Comparison of ENCODE assay signal across 1 cellular context in the genomic region with DNA sequence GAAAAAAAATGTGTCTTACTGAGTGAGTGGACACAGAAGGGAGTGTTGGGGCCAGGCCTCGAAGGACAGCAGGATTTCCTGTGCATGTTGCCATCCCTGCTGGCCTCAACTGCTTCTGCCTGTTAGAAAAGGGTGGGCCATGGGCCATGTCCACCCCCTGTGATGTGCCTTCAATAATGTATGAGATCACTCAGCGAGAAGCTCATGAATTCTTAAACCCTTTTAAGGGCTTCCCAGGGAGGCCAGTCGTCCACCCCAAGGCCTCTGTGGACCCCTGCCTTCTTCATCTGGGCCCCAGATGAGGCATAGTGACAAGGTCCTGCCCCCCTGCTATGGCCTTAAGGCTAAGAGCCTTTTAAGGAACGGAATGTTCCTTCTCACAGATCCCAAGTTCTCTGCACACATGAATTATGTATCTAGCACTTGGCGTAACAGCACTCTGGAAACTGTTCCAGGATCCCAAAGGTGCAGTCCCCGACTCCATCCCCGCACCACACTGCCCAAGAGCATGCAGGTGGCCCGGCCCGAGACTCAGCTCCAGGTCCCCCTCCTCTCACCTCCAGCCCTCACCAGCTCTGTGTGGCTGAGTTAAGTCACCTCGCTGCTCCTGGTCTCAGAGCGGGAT.
TF ChIP-seq lines count a peak whose summit lies in the region.

No MANE protein-coding gene starts in this region.

TF ChIP-seq in H1, 55 proteins besides CTCF, POLR2A, EP300 and RAD21 (continued from another document):
- no peak for TF ChIP-seq SAP30 (IDR thresholded peaks at IDR 0.05; ENCODE audit: insufficient read depth, insufficient replicate concordance, low read length)
- TF ChIP-seq PHF8 (conservative IDR thresholded peaks at IDR 0.05; ENCODE audit: low read depth, low read length), result no peak
- no peak for TF ChIP-seq CEBPB (IDR thresholded peaks at IDR 0.05; ENCODE audit: low read depth, low read length)
- no peak for TF ChIP-seq BCL11A (IDR thresholded peaks at IDR 0.05; ENCODE audit: low read depth in 2 of 2, low read length in 2 of 2)
- TF ChIP-seq JUN (IDR thresholded peaks at IDR 0.05; ENCODE audit: low read depth, low read length), result no peak
- no peak for TF ChIP-seq EZH2 (IDR thresholded peaks at IDR 0.05; ENCODE audit: low read depth, low read length, severe bottlenecking)
- TF ChIP-seq NRF1 (IDR thresholded peaks at IDR 0.05; ENCODE audit: low read depth, low read length), result no peak
- no peak for TF ChIP-seq TCF12 (IDR thresholded peaks at IDR 0.05; ENCODE audit: low read depth, low read length)
- TF ChIP-seq FOSL1 (IDR thresholded peaks at IDR 0.05; ENCODE audit: insufficient read depth, low read depth, low read length), result no peak
- TF ChIP-seq CHD2 (IDR thresholded peaks at IDR 0.05; ENCODE audit: low read length), result no peak
- TF ChIP-seq GTF2F1 (IDR thresholded peaks at IDR 0.05; ENCODE audit: borderline replicate concordance, low read depth, low read length), result no peak
- TF ChIP-seq, protein P1, sequence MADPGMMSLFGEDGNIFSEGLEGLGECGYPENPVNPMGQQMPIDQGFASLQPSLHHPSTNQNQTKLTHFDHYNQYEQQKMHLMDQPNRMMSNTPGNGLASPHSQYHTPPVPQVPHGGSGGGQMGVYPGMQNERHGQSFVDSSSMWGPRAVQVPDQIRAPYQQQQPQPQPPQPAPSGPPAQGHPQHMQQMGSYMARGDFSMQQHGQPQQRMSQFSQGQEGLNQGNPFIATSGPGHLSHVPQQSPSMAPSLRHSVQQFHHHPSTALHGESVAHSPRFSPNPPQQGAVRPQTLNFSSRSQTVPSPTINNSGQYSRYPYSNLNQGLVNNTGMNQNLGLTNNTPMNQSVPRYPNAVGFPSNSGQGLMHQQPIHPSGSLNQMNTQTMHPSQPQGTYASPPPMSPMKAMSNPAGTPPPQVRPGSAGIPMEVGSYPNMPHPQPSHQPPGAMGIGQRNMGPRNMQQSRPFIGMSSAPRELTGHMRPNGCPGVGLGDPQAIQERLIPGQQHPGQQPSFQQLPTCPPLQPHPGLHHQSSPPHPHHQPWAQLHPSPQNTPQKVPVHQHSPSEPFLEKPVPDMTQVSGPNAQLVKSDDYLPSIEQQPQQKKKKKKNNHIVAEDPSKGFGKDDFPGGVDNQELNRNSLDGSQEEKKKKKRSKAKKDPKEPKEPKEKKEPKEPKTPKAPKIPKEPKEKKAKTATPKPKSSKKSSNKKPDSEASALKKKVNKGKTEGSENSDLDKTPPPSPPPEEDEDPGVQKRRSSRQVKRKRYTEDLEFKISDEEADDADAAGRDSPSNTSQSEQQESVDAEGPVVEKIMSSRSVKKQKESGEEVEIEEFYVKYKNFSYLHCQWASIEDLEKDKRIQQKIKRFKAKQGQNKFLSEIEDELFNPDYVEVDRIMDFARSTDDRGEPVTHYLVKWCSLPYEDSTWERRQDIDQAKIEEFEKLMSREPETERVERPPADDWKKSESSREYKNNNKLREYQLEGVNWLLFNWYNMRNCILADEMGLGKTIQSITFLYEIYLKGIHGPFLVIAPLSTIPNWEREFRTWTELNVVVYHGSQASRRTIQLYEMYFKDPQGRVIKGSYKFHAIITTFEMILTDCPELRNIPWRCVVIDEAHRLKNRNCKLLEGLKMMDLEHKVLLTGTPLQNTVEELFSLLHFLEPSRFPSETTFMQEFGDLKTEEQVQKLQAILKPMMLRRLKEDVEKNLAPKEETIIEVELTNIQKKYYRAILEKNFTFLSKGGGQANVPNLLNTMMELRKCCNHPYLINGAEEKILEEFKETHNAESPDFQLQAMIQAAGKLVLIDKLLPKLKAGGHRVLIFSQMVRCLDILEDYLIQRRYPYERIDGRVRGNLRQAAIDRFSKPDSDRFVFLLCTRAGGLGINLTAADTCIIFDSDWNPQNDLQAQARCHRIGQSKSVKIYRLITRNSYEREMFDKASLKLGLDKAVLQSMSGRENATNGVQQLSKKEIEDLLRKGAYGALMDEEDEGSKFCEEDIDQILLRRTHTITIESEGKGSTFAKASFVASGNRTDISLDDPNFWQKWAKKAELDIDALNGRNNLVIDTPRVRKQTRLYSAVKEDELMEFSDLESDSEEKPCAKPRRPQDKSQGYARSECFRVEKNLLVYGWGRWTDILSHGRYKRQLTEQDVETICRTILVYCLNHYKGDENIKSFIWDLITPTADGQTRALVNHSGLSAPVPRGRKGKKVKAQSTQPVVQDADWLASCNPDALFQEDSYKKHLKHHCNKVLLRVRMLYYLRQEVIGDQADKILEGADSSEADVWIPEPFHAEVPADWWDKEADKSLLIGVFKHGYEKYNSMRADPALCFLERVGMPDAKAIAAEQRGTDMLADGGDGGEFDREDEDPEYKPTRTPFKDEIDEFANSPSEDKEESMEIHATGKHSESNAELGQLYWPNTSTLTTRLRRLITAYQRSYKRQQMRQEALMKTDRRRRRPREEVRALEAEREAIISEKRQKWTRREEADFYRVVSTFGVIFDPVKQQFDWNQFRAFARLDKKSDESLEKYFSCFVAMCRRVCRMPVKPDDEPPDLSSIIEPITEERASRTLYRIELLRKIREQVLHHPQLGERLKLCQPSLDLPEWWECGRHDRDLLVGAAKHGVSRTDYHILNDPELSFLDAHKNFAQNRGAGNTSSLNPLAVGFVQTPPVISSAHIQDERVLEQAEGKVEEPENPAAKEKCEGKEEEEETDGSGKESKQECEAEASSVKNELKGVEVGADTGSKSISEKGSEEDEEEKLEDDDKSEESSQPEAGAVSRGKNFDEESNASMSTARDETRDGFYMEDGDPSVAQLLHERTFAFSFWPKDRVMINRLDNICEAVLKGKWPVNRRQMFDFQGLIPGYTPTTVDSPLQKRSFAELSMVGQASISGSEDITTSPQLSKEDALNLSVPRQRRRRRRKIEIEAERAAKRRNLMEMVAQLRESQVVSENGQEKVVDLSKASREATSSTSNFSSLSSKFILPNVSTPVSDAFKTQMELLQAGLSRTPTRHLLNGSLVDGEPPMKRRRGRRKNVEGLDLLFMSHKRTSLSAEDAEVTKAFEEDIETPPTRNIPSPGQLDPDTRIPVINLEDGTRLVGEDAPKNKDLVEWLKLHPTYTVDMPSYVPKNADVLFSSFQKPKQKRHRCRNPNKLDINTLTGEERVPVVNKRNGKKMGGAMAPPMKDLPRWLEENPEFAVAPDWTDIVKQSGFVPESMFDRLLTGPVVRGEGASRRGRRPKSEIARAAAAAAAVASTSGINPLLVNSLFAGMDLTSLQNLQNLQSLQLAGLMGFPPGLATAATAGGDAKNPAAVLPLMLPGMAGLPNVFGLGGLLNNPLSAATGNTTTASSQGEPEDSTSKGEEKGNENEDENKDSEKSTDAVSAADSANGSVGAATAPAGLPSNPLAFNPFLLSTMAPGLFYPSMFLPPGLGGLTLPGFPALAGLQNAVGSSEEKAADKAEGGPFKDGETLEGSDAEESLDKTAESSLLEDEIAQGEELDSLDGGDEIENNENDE (IDR thresholded peaks at IDR 0.05; ENCODE audit: insufficient replicate concordance, low read length), result no peak
